13 cellular contexts compared by ENCODE assay signal in the genomic region with DNA sequence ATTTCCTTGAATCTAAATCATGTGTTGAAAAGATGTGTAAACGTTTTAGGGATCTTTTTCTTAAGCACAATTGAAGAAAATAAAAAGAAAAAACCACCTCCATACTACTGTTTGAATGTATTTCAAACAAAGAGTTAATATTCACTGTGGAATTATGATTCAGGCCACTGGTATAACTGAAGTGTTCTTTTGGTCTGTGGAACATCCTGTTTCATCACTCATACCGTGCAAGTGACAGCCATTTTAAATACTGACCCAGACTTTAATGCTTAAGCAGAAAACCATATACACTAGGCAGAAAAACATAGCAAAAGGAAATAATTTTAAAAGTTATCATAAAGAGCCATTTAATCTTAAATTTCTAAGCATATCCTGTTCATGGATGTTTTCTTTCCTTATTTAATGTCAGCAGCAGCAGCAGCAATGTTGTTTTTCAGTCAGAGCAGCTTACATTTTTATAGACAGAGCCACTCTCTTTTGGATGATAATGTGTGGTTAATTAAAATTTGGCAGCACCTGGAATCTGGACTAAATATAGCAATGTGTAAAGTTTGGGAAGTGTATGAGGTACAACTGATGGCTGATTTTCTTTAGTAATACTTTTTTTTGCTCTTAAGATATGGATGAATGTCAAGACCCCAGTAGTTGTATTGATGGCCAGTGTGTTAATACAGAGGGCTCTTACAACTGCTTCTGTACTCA.
DNase-seq lines count a peak whose midpoint lies in the region; ATAC-seq, FAIRE-seq and TF ChIP-seq lines count a peak whose summit lies in the region.
"Had no signal": no experiment of that assay in that cellular context is flagged by ENCODE, and none has a peak within 500 bp of the region (broad histone marks: within the 10 kb centered on the region; RNA-seq: fewer than 3 reads in every experiment).

No MANE protein-coding gene starts in this region.

- H3K4me3 ChIP-seq in AG04449 (ENCODE audit: low read depth, low read length) (no peak overlapping the region), mammary epithelial cell (replicated peaks in 1 of 3; ENCODE audit: insufficient read depth in 1 of 3, low read depth in 2 of 3, low read length in 3 of 3) (no peak overlapping the region), keratinocyte (ENCODE audit: control insufficient read depth in 2 of 3, extremely low read depth in 1 of 3, insufficient read depth in 2 of 3, low read depth in 1 of 3, low read length in 3 of 3) (no peak overlapping the region)

- H2AFZ ChIP-seq in mammary epithelial cell (ENCODE audit: low read depth, low read length): peak overlapping the region; percentile 61
- H2AFZ ChIP-seq in keratinocyte (ENCODE audit: control insufficient read depth, low read length): peak overlapping the region; percentile 64

- in situ Hi-C loops in mammary epithelial cell (cut with MboI; ENCODE audit: low sequenced_read_pairs in 2 of 2): no loop called here

- no peaks in the 10 kb centered on the region for H3K4me1 ChIP-seq in mammary epithelial cell (ENCODE audit: insufficient read depth, low read length)
- H3K4me1 ChIP-seq in keratinocyte (ENCODE audit: control insufficient read depth, extremely low read depth, insufficient read depth, low read length): no peaks in the 10 kb centered on the region

- intact Hi-C loops in mammary epithelial cell (cut with micrococcal nuclease): no loop called here

- H3K27ac ChIP-seq in mammary epithelial cell (ENCODE audit: insufficient read depth, low read depth, low read length): no peak overlapping the region
- H3K27ac ChIP-seq in keratinocyte (ENCODE audit: control insufficient read depth, insufficient read depth, low read length): no peak overlapping the region
- H3K27ac ChIP-seq: neutrophil had no signal

- H3K9ac ChIP-seq in mammary epithelial cell (ENCODE audit: insufficient read depth, low read length) (no peak overlapping the region), keratinocyte (ENCODE audit: control insufficient read depth, extremely low read depth, insufficient read depth, low read length) (no peak overlapping the region)

- H3K27me3 ChIP-seq in mammary epithelial cell (ENCODE audit: insufficient read depth, low read length) (no peaks in the 10 kb centered on the region), keratinocyte (ENCODE audit: control insufficient read depth, extremely low read depth, insufficient read depth, low read length) (no peaks in the 10 kb centered on the region)
- H3K27me3 ChIP-seq: neutrophil had no signal

- no peak for TF ChIP-seq CTCF in AG04449 (IDR thresholded peaks at IDR 0.05; ENCODE audit: insufficient read depth, low read length, missing control alignments)
- TF ChIP-seq CTCF in mammary epithelial cell (conservative IDR thresholded peaks at IDR 0.05 in 1 of 2, IDR thresholded peaks at IDR 0.05 in 1 of 2; ENCODE audit: extremely low read depth in 1 of 2, insufficient read depth in 1 of 2, low read depth in 1 of 2, low read length in 2 of 2): no peak
- no peak for TF ChIP-seq CTCF in keratinocyte (optimal IDR thresholded peaks at IDR 0.05 in 1 of 3, IDR thresholded peaks at IDR 0.05 in 1 of 3, conservative IDR thresholded peaks at IDR 0.05 in 1 of 3; ENCODE audit: extremely low read depth in 1 of 3, insufficient read depth in 2 of 3, low read length in 3 of 3)

- BruUV-seq in mammary epithelial cell (replicated peaks; lab: Mats Ljungman, UMichigan): no TSS peak

- WGBS in mammary epithelial cell (ENCODE audit: low coverage, missing lambda C conversion rate): 35% methylated on average over 2 of the region's 2 CpGs

- dilution Hi-C loops in mammary epithelial cell (cut with HindIII; ENCODE audit: low sequenced_read_pairs): no loop called here
- dilution Hi-C loops in keratinocyte (cut with MboI; ENCODE audit: extremely low pct_ligation_motif_present, low sequenced_read_pairs): no loop called here

- H3K9me1 ChIP-seq in keratinocyte (ENCODE audit: control insufficient read depth, extremely low read depth, insufficient read depth, low read length): no peaks in the 10 kb centered on the region

- no peaks in the 10 kb centered on the region for H3K79me2 ChIP-seq in mammary epithelial cell (ENCODE audit: insufficient read depth, low read length)
- H3K79me2 ChIP-seq in keratinocyte (ENCODE audit: control insufficient read depth, insufficient read depth, low read length): no peaks in the 10 kb centered on the region

- POLR2A ChIA-PET in AG04449 (lab: Yijun Ruan, JAX): no interaction called here

- H3K36me3 ChIP-seq in mammary epithelial cell (ENCODE audit: insufficient read depth, low read length): no peaks in the 10 kb centered on the region
- no peaks in the 10 kb centered on the region for H3K36me3 ChIP-seq in keratinocyte (ENCODE audit: control insufficient read depth in 2 of 2, extremely low read depth in 1 of 2, insufficient read depth in 2 of 2, low read length in 2 of 2)
- H3K36me3 ChIP-seq: neutrophil had no signal

- no peaks in the 10 kb centered on the region for H3K9me3 ChIP-seq in mammary epithelial cell (replicated peaks; ENCODE audit: insufficient read depth, low read length)
- no peaks in the 10 kb centered on the region for H3K9me3 ChIP-seq in keratinocyte (ENCODE audit: control insufficient read depth, low read depth, low read length)
- H3K9me3 ChIP-seq: neutrophil had no signal

- no peaks in the 10 kb centered on the region for H4K20me1 ChIP-seq in mammary epithelial cell (ENCODE audit: insufficient read depth, low read length)
- H4K20me1 ChIP-seq in keratinocyte (ENCODE audit: control insufficient read depth, extremely low read depth, insufficient read depth, low read length): no peaks in the 10 kb centered on the region

- FAIRE-seq in keratinocyte (lab: Jason Lieb, UNC): no peak

- H3K4me2 ChIP-seq in mammary epithelial cell (ENCODE audit: insufficient read depth, low read depth, low read length) (no peak overlapping the region), keratinocyte (ENCODE audit: control insufficient read depth, extremely low read depth, insufficient read depth, low read depth, low read length) (no peak overlapping the region)

- DNase-seq in AG04449 (ENCODE audit: low read depth, low spot score) (peak; percentile 60), LHCN-M2 (ENCODE audit: low read depth) (peak; percentile 82), mammary epithelial cell (no peak), keratinocyte (ENCODE audit: low read depth, low spot score) (no peak), SKM-1 (lab: John Stamatoyannopoulos, UW; ENCODE audit: unreplicated experiment) (no peak), NCI-H1092 (lab: John Stamatoyannopoulos, UW) (no peak)
- no peak for DNase-seq in activated T-cell treated with anti-CD3 and anti-CD28 coated beads, Interleukin-2, amount 50 U/mL, for 1 hour
- DNase-seq: activated CD8-positive, alpha-beta memory T cell treated with anti-CD3 and anti-CD28 coated beads, Interleukin-2, amount 50 U/mL, for 48 hours; DMS153; mesendoderm; OCI-M1 had no signal

- CTCF ChIA-PET in AG04449 (lab: Yijun Ruan, JAX) (interaction anchor here (2.3 kb wide), 1 partner anchor 9 kb away, joined by 10 read pairs; no protein-coding TSS in a partner anchor), mammary epithelial cell (lab: Charles Lee; ENCODE audit: low non-redundant PET) (no interaction called here)

- no peak for ATAC-seq in HG02678 (IDR thresholded peaks at IDR 0.05; ENCODE audit: unreplicated experiment)

Comparison
In these comparisons a context has a peak if more than half of its experiments do, and no peak if none do; other contexts are left out.
1. DNase-seq: peak in AG04449 (single experiment) and LHCN-M2 (single experiment); none in mammary epithelial cell (single experiment), keratinocyte (single experiment), SKM-1 (single experiment), NCI-H1092 (single experiment) and activated T-cell treated with anti-CD3 and anti-CD28 coated beads, Interleukin-2, amount 50 U/mL, for 1 hour (single experiment).